Comparison of ENCODE assay signal across 12 cellular contexts in genomic region chr14:93090826-93091583, GRCh38. TPM values are rescaled to one million over a fixed set of nuclear protein-coding genes. Genes with fewer than 3 reads are reported as not detected.
A peak's percentile ranks its signal among the peaks of the same experiment; 100 is the strongest.
DNase-seq lines count a peak whose midpoint lies in the region; ATAC-seq and TF ChIP-seq lines count a peak whose summit lies in the region.
"Had no signal": no experiment of that assay in that cellular context is flagged by ENCODE, and none has a peak within 500 bp of the region (broad histone marks: within the 10 kb centered on the region; RNA-seq: fewer than 3 reads in every experiment).

No MANE protein-coding gene starts in this region.

- H3K27me3 ChIP-seq in right atrium auricular region, result no peaks in the 10 kb centered on the region
- H3K27me3 ChIP-seq: upper lobe of left lung had no signal

- peak overlapping the region; percentile 73 to 83 for H3K27ac ChIP-seq in right atrium auricular region
- peak overlapping the region; percentile 55 for H3K27ac ChIP-seq in temporal lobe (ENCODE audit: low read depth, low read length)

- no peaks in the 10 kb centered on the region for H3K36me3 ChIP-seq in right atrium auricular region
- H3K36me3 ChIP-seq: upper lobe of left lung had no signal

- H3K27ac Mint-ChIP-seq in brain, result peak overlapping the region; percentile 61 to 98 (median 88)

- H3K36me3 Mint-ChIP-seq in brain, result peaks cover 6% of the 10 kb centered on the region

- no peak overlapping the region for H3K4me3 ChIP-seq in right atrium auricular region
- H3K4me3 ChIP-seq: upper lobe of left lung had no signal

- H3K9me3 ChIP-seq in right atrium auricular region, result no peaks in the 10 kb centered on the region
- H3K9me3 ChIP-seq: upper lobe of left lung had no signal

- H3K27me3 Mint-ChIP-seq in brain, result no peaks in the 10 kb centered on the region

- TF ChIP-seq CTCF in brain (conservative IDR thresholded peaks at IDR 0.05) (no peak), right atrium auricular region (IDR thresholded peaks at IDR 0.05) (no peak)

- H3K4me3 Mint-ChIP-seq in brain, result peak overlapping the region in 2 of 5 experiments; percentile 20 to 32

- H3K4me1 ChIP-seq in right atrium auricular region, result peaks cover 0 to 86% of the 10 kb centered on the region in 2 donors

- peaks cover 70% of the 10 kb centered on the region for H3K4me1 Mint-ChIP-seq in brain

- H3K9me3 Mint-ChIP-seq in brain, result peaks cover 0 to 3% (median 0%) of the 10 kb centered on the region in 5 experiments

- DNase-seq in NCI-H2081 (lab: John Stamatoyannopoulos, UW), result peak; percentile 39 to 80
- DNase-seq in NCI-H2081 treated with DMSO at 0.1 percent for 48 hours (lab: John Stamatoyannopoulos, UW), result no peak
- no peak for DNase-seq in right atrium auricular region (ENCODE audit: low spot score)
- no peak for DNase-seq in activated CD4-positive, alpha-beta T cell treated with anti-CD3 and anti-CD28 coated beads, Interleukin-2, amount 50 U/mL, for 1 hour
- DNase-seq: effector CD8-positive, alpha-beta T cell; MM.1S; upper lobe of left lung had no signal

- ATAC-seq in HG03159 (IDR thresholded peaks at IDR 0.05; ENCODE audit: unreplicated experiment) (no peak), HG03045 (IDR thresholded peaks at IDR 0.05; ENCODE audit: unreplicated experiment) (no peak)
- ATAC-seq: left lobe of liver had no signal

RNA-seq across cellular contexts. Expression of gene ITPK1, which starts 24.7 kb away (rescaled TPM):
- 168 TPM for polyA plus RNA-seq in brain (ENCODE audit: insufficient read depth, low read depth, low replicate concordance)
- total RNA-seq in right atrium auricular region, result 10 to 100 TPM; 58.3 to 76.0 TPM
- 23.1 TPM for total RNA-seq in temporal lobe

Comparison
In these comparisons a context has a peak if more than half of its experiments do, and no peak if none do; other contexts are left out.
1. DNase-seq: peak in NCI-H2081 (2 of 2); none in NCI-H2081 treated with DMSO at 0.1 percent for 48 hours (single experiment), right atrium auricular region (single experiment) and activated CD4-positive, alpha-beta T cell treated with anti-CD3 and anti-CD28 coated beads, Interleukin-2, amount 50 U/mL, for 1 hour (single experiment).